Comparison of ENCODE assay signal across 1 cellular context in genomic region chr11:86981777-86982540, GRCh38.
TF ChIP-seq lines count a peak whose summit lies in the region.

No MANE protein-coding gene starts in this region.

TF ChIP-seq in HepG2, 621 proteins besides CTCF, POLR2A, EP300 and RAD21 (continued from another document):
- TF ChIP-seq, protein P1, sequence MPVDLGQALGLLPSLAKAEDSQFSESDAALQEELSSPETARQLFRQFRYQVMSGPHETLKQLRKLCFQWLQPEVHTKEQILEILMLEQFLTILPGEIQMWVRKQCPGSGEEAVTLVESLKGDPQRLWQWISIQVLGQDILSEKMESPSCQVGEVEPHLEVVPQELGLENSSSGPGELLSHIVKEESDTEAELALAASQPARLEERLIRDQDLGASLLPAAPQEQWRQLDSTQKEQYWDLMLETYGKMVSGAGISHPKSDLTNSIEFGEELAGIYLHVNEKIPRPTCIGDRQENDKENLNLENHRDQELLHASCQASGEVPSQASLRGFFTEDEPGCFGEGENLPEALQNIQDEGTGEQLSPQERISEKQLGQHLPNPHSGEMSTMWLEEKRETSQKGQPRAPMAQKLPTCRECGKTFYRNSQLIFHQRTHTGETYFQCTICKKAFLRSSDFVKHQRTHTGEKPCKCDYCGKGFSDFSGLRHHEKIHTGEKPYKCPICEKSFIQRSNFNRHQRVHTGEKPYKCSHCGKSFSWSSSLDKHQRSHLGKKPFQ (CRISPR knock-in tag; IDR thresholded peaks at IDR 0.05; ENCODE audit: insufficient replicate concordance): no peak
- TF ChIP-seq KDM5A (IDR thresholded peaks at IDR 0.05; ENCODE audit: borderline replicate concordance, low read length) (no peak), SYNCRIP (IDR thresholded peaks at IDR 0.05; ENCODE audit: insufficient read depth, low read depth, low read length) (no peak), AHR (CRISPR knock-in tag; IDR thresholded peaks at IDR 0.05) (no peak), PHF21A (CRISPR knock-in tag; IDR thresholded peaks at IDR 0.05) (no peak), TGIF2 (CRISPR knock-in tag; IDR thresholded peaks at IDR 0.05) (no peak), ZNF616 (CRISPR knock-in tag; IDR thresholded peaks at IDR 0.05; ENCODE audit: low read depth) (no peak), MAFK (conservative IDR thresholded peaks at IDR 0.05 in 1 of 2, IDR thresholded peaks at IDR 0.05 in 1 of 2; ENCODE audit: low read length in 2 of 2) (peak; percentile 71 to 78)
- TF ChIP-seq, protein P2, sequence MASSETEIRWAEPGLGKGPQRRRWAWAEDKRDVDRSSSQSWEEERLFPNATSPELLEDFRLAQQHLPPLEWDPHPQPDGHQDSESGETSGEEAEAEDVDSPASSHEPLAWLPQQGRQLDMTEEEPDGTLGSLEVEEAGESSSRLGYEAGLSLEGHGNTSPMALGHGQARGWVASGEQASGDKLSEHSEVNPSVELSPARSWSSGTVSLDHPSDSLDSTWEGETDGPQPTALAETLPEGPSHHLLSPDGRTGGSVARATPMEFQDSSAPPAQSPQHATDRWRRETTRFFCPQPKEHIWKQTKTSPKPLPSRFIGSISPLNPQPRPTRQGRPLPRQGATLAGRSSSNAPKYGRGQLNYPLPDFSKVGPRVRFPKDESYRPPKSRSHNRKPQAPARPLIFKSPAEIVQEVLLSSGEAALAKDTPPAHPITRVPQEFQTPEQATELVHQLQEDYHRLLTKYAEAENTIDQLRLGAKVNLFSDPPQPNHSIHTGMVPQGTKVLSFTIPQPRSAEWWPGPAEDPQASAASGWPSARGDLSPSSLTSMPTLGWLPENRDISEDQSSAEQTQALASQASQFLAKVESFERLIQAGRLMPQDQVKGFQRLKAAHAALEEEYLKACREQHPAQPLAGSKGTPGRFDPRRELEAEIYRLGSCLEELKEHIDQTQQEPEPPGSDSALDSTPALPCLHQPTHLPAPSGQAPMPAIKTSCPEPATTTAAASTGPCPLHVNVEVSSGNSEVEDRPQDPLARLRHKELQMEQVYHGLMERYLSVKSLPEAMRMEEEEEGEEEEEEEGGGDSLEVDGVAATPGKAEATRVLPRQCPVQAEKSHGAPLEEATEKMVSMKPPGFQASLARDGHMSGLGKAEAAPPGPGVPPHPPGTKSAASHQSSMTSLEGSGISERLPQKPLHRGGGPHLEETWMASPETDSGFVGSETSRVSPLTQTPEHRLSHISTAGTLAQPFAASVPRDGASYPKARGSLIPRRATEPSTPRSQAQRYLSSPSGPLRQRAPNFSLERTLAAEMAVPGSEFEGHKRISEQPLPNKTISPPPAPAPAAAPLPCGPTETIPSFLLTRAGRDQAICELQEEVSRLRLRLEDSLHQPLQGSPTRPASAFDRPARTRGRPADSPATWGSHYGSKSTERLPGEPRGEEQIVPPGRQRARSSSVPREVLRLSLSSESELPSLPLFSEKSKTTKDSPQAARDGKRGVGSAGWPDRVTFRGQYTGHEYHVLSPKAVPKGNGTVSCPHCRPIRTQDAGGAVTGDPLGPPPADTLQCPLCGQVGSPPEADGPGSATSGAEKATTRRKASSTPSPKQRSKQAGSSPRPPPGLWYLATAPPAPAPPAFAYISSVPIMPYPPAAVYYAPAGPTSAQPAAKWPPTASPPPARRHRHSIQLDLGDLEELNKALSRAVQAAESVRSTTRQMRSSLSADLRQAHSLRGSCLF (CRISPR knock-in tag; IDR thresholded peaks at IDR 0.05; ENCODE audit: borderline replicate concordance): no peak
